25 cellular contexts compared by ENCODE assay signal in genomic region chrX:46681849-46682248, GRCh38.
A peak's percentile ranks its signal among the peaks of the same experiment; 100 is the strongest.
DNase-seq lines count a peak whose midpoint lies in the region; ATAC-seq, FAIRE-seq and TF ChIP-seq lines count a peak whose summit lies in the region.
"Had no signal": no experiment of that assay in that cellular context is flagged by ENCODE, and none has a peak within 500 bp of the region (broad histone marks: within the 10 kb centered on the region; RNA-seq: fewer than 3 reads in every experiment).

No MANE protein-coding gene starts in this region.

- TF ChIP-seq CTCF in HepG2 (CRISPR knock-in tag; IDR thresholded peaks at IDR 0.05) (no peak), right lobe of liver (IDR thresholded peaks at IDR 0.05) (no peak), choroid plexus epithelial cell (conservative IDR thresholded peaks at IDR 0.05; ENCODE audit: low read depth, low read length) (no peak), nephron progenitor cell (IDR thresholded peaks at IDR 0.05) (no peak)

- BruUV-seq in HepG2 (replicated peaks; lab: Mats Ljungman, UMichigan), result no TSS peak

- H3K4me1 Mint-ChIP-seq in nephron progenitor cell, result no peaks in the 10 kb centered on the region
- peaks cover 15% of the 10 kb centered on the region for H3K4me1 Mint-ChIP-seq in activated naive CD8-positive, alpha-beta T cell treated with anti-CD3 and anti-CD28 coated beads for 36 hours

- H3K9me3 Mint-ChIP-seq in nephron progenitor cell, result peaks cover 32% of the 10 kb centered on the region
- H3K9me3 Mint-ChIP-seq in activated naive CD8-positive, alpha-beta T cell treated with anti-CD3 and anti-CD28 coated beads for 36 hours, result no peaks in the 10 kb centered on the region
- H3K9me3 Mint-ChIP-seq: HFFc6, IgD-negative memory B cell had no signal

- no peaks in the 10 kb centered on the region for H3K9me3 ChIP-seq in HepG2 (ENCODE audit: low read length)
- no peaks in the 10 kb centered on the region for H3K9me3 ChIP-seq in right lobe of liver
- H3K9me3 ChIP-seq in mesenchymal stem cell (ENCODE audit: control insufficient read depth, low read length), result no peaks in the 10 kb centered on the region
- H3K9me3 ChIP-seq: HAP-1 had no signal

- no peaks in the 10 kb centered on the region for H3K27me3 Mint-ChIP-seq in nephron progenitor cell (ENCODE audit: low read depth, poor library complexity)
- no peaks in the 10 kb centered on the region for H3K27me3 Mint-ChIP-seq in activated naive CD8-positive, alpha-beta T cell treated with anti-CD3 and anti-CD28 coated beads for 36 hours

- no peaks in the 10 kb centered on the region for H3K4me1 ChIP-seq in HepG2 (ENCODE audit: insufficient read depth, low read length)
- H3K4me1 ChIP-seq in right lobe of liver, result no peaks in the 10 kb centered on the region
- no peaks in the 10 kb centered on the region for H3K4me1 ChIP-seq in mesenchymal stem cell (ENCODE audit: control insufficient read depth, insufficient read depth, low read depth, low read length)
- H3K4me1 ChIP-seq: HAP-1 had no signal

- H3K14ac ChIP-seq in mesenchymal stem cell (ENCODE audit: low read length in 2 of 2), result no peak overlapping the region

- no peak overlapping the region for H2BK5ac ChIP-seq in mesenchymal stem cell (ENCODE audit: low read depth, low read length, poor library complexity, severe bottlenecking)

- H3K27ac Mint-ChIP-seq in nephron progenitor cell, result no peak overlapping the region
- no peak overlapping the region for H3K27ac Mint-ChIP-seq in activated naive CD8-positive, alpha-beta T cell treated with anti-CD3 and anti-CD28 coated beads for 36 hours
- H3K27ac Mint-ChIP-seq: HFFc6, IgD-negative memory B cell had no signal

- no peaks in the 10 kb centered on the region for H3K36me3 Mint-ChIP-seq in nephron progenitor cell (ENCODE audit: low read depth)
- H3K36me3 Mint-ChIP-seq in activated naive CD8-positive, alpha-beta T cell treated with anti-CD3 and anti-CD28 coated beads for 36 hours, result no peaks in the 10 kb centered on the region

- no peak for FAIRE-seq in HepG2 (lab: Jason Lieb, UNC)

- H3K27ac ChIP-seq in HepG2 (ENCODE audit: extremely low read length, insufficient read depth, low read length) (no peak overlapping the region), right lobe of liver (no peak overlapping the region), mesenchymal stem cell (ENCODE audit: low read length, poor library complexity, severe bottlenecking) (no peak overlapping the region)
- H3K27ac ChIP-seq: KMS-11, RWPE1 had no signal

- H2BK12ac ChIP-seq in mesenchymal stem cell (ENCODE audit: low read length in 2 of 2), result no peak overlapping the region

- H3K4me2 ChIP-seq in HepG2 (ENCODE audit: low read depth, low read length) (no peak overlapping the region), mesenchymal stem cell (ENCODE audit: low read length, poor library complexity, severe bottlenecking) (no peak overlapping the region)
- H3K4me2 ChIP-seq: KMS-11 had no signal

- CTCF ChIA-PET in HepG2 (lab: Yijun Ruan, JAX; ENCODE audit: low intra/inter-chr PET ratio, low total read pairs), result no interaction called here

- TF ChIP-seq RAD21 in HepG2 (CRISPR knock-in tag; IDR thresholded peaks at IDR 0.05), result no peak

- H3K9ac ChIP-seq in HepG2 (ENCODE audit: insufficient read depth, low read depth, low read length) (no peak overlapping the region), mesenchymal stem cell (ENCODE audit: low read length) (no peak overlapping the region)
- H3K9ac ChIP-seq: KMS-11 had no signal

- H2AFZ ChIP-seq in HepG2 (ENCODE audit: low read length) (no peak overlapping the region), mesenchymal stem cell (ENCODE audit: low read depth, low read length) (no peak overlapping the region)

- H3K23ac ChIP-seq in mesenchymal stem cell (ENCODE audit: low read length in 2 of 2), result no peak overlapping the region

- in situ Hi-C loops in HepG2 (cut with HindIII; ENCODE audit: extremely low pct_ligation_motif_present, low pct_unique_long_range_greater_than_20kb), result no loop called here

- H4K20me1 ChIP-seq in HepG2 (ENCODE audit: insufficient read depth, low read length), result no peaks in the 10 kb centered on the region; the same call in 1 of the 2 replicates

- no peak overlapping the region for H2BK15ac ChIP-seq in mesenchymal stem cell (ENCODE audit: low read depth, poor library complexity, severe bottlenecking)

- intact Hi-C loops in HepG2 (cut with micrococcal nuclease; ENCODE audit: unreplicated experiment), result no loop called here
- intact Hi-C loops in right lobe of liver (cut with DNase I), result no loop called here

- H4K8ac ChIP-seq in mesenchymal stem cell (ENCODE audit: low read length), result no peak overlapping the region

- no peak for TF ChIP-seq EP300 in HepG2 (IDR thresholded peaks at IDR 0.05; ENCODE audit: low read depth in 2 of 2, low read length in 2 of 2)
- no peak for TF ChIP-seq EP300 in HepG2 (CRISPR knock-in tag; IDR thresholded peaks at IDR 0.05; ENCODE audit: borderline replicate concordance)

- H3K27me3 ChIP-seq in HepG2 (ENCODE audit: control insufficient read depth in 1 of 2, insufficient read depth in 2 of 2, low read length in 2 of 2) (no peaks in the 10 kb centered on the region), right lobe of liver (no peaks in the 10 kb centered on the region), mesenchymal stem cell (ENCODE audit: control insufficient read depth in 1 of 2, insufficient read depth in 1 of 2, low read length in 2 of 2) (peaks cover 0 to 19% of the 10 kb centered on the region in 2 experiments)

- DNase-seq in HepG2 (ENCODE audit: low spot score) (no peak), right lobe of liver (no peak), choroid plexus epithelial cell (ENCODE audit: low read depth) (peak; percentile 25), mesenchymal stem cell (peak; percentile 5), Kasumi-1 (lab: John Stamatoyannopoulos, UW) (no peak), nephron progenitor cell (no peak)
- DNase-seq in activated naive CD8-positive, alpha-beta T cell treated with anti-CD3 and anti-CD28 coated beads for 36 hours, result no peak
- DNase-seq: 8988T, ACHN, DMS153, DND-41, GOT3, HFFc6, NCI-H1048, NCI-H1417, NCI-H1694, NCI-H2081, NCI-H226, NCI-H510A, NCI-H69, SHP77 had no signal

- WGBS in HepG2 (ENCODE audit: low lambda C conversion rate), result 90% methylated on average over 2 of the region's 3 CpGs
- 44% methylated on average over 3 of the region's 3 CpGs for WGBS in right lobe of liver (ENCODE audit: insufficient coverage, low coverage, low lambda C conversion rate, missing lambda C conversion rate)
- WGBS in mesenchymal stem cell, result 57% methylated on average over 2 of the region's 3 CpGs

- POLR2A ChIA-PET in HepG2 (lab: Yijun Ruan, JAX), result no interaction called here

- H3K36me3 ChIP-seq in HepG2 (replicated peaks in 1 of 2; ENCODE audit: control insufficient read depth in 1 of 2, insufficient read depth in 2 of 2, low read length in 2 of 2) (peaks cover 0 to 7% of the 10 kb centered on the region in 2 experiments; a peak in 1 of 5 replicates), right lobe of liver (no peaks in the 10 kb centered on the region), mesenchymal stem cell (ENCODE audit: control insufficient read depth in 1 of 2, insufficient read depth in 2 of 2, low read depth in 1 of 2, low read length in 2 of 2) (peaks cover 0 to 5% of the 10 kb centered on the region in 2 experiments)
- H3K36me3 ChIP-seq: HAP-1 had no signal

- no peak for TF ChIP-seq POLR2A in HepG2 (IDR thresholded peaks at IDR 0.05; ENCODE audit: insufficient read depth in 1 of 2, low read depth in 2 of 2, low read length in 2 of 2)
- TF ChIP-seq POLR2A in right lobe of liver (IDR thresholded peaks at IDR 0.05), result no peak

- no peak overlapping the region for H3K4ac ChIP-seq in mesenchymal stem cell (ENCODE audit: low read depth in 1 of 2, low read length in 2 of 2)

- no peak overlapping the region for H3K18ac ChIP-seq in mesenchymal stem cell (ENCODE audit: low read depth in 1 of 2, low read length in 2 of 2)

- no peak overlapping the region for H2AK5ac ChIP-seq in mesenchymal stem cell (ENCODE audit: low read length, severe bottlenecking)

- H3K4me3 ChIP-seq in HepG2 (replicated peaks in 1 of 3; ENCODE audit: insufficient read depth in 1 of 3, low read depth in 2 of 3, low read length in 3 of 3) (no peak overlapping the region), right lobe of liver (no peak overlapping the region), choroid plexus epithelial cell (ENCODE audit: low read depth, low read length) (no peak overlapping the region), mesenchymal stem cell (ENCODE audit: insufficient read depth in 1 of 2, low read depth in 1 of 2, low read length in 2 of 2) (no peak overlapping the region)
- H3K4me3 ChIP-seq: HAP-1 had no signal

- no peak overlapping the region for H4K91ac ChIP-seq in mesenchymal stem cell (ENCODE audit: low read length)

- no peak overlapping the region for H3K4me3 Mint-ChIP-seq in nephron progenitor cell
- H3K4me3 Mint-ChIP-seq in activated naive CD8-positive, alpha-beta T cell treated with anti-CD3 and anti-CD28 coated beads for 36 hours, result no peak overlapping the region
- H3K4me3 Mint-ChIP-seq: HFFc6, IgD-negative memory B cell had no signal

- H2BK120ac ChIP-seq in mesenchymal stem cell (ENCODE audit: low read depth, low read length), result no peak overlapping the region

- H3K79me1 ChIP-seq in mesenchymal stem cell (replicated peaks; ENCODE audit: low read length, poor library complexity, severe bottlenecking), result peaks cover 2% of the 10 kb centered on the region

- H3K79me2 ChIP-seq in HepG2 (ENCODE audit: insufficient read depth, low read length), result no peaks in the 10 kb centered on the region

- no peak for ATAC-seq in HepG2
- no peak for ATAC-seq in right lobe of liver

TF ChIP-seq in HepG2, 621 proteins besides CTCF, POLR2A, EP300 and RAD21:
- TF ChIP-seq NONO (IDR thresholded peaks at IDR 0.05) (no peak), NONO (CRISPR knock-in tag; conservative IDR thresholded peaks at IDR 0.05) (no peak), GZF1 (CRISPR knock-in tag; IDR thresholded peaks at IDR 0.05) (no peak), CEBPB (IDR thresholded peaks at IDR 0.05; ENCODE audit: borderline replicate concordance, low read depth, low read length) (peak; percentile 6; the same call in 1 of the 2 replicates), ZNF543 (CRISPR knock-in tag; IDR thresholded peaks at IDR 0.05) (no peak), KAT7 (CRISPR knock-in tag; IDR thresholded peaks at IDR 0.05; ENCODE audit: borderline replicate concordance) (no peak)

Comparison
In these comparisons a context has a peak if more than half of its experiments do, and no peak if none do; other contexts are left out.
1. DNase-seq: peak in choroid plexus epithelial cell (single experiment) and mesenchymal stem cell (single experiment); none in HepG2 (single experiment), right lobe of liver (0 of 3), Kasumi-1 (0 of 2), nephron progenitor cell (single experiment) and activated naive CD8-positive, alpha-beta T cell treated with anti-CD3 and anti-CD28 coated beads for 36 hours (single experiment).